21 cellular contexts compared by ENCODE assay signal in genomic region chr5:156896545-156896944, GRCh38. TPM values are rescaled to one million over a fixed set of nuclear protein-coding genes. Genes with fewer than 3 reads are reported as not detected.
"Had no signal": no experiment of that assay in that cellular context is flagged by ENCODE, and none has a peak within 500 bp of the region (broad histone marks: within the 10 kb centered on the region; RNA-seq: fewer than 3 reads in every experiment).

No MANE protein-coding gene starts in this region.

- H3K36me3 ChIP-seq: heart left ventricle, neutrophil, pancreas, stomach, vagina had no signal

- H3K27me3 ChIP-seq: heart left ventricle, neutrophil, pancreas, stomach, vagina had no signal

- H3K4me1 ChIP-seq: heart left ventricle, pancreas, stomach, vagina had no signal

- H3K9me3 ChIP-seq: heart left ventricle, neutrophil, pancreas, stomach, vagina had no signal

- H3K4me3 ChIP-seq: heart left ventricle, pancreas, stomach, vagina had no signal

- ATAC-seq: activated CD8-positive, alpha-beta memory T cell treated with anti-CD3 and anti-CD28 coated beads, Interleukin-2, amount 10 ng/mL, durations not matched to agents 7 days and 5 days; heart left ventricle; naive thymus-derived CD8-positive, alpha-beta T cell; pancreas; sciatic nerve; stimulated activated effector memory CD8-positive, alpha-beta T cell treated with anti-CD3 and anti-CD28 coated beads, Interleukin-12 subunit alpha, Interleukin-12 subunit beta, amount 100 ng/mL, for 72 hours had no signal

- DNase-seq: activated B cell treated with CpG ODN at 0.5 μM for 24 hours; activated CD4-positive, alpha-beta memory T cell treated with anti-CD3 and anti-CD28 coated beads, Interleukin-2, amount 10 ng/mL, durations not matched to agents 7 days and 5 days; activated CD4-positive, alpha-beta T cell treated with anti-CD3 and anti-CD28 coated beads for 4 hours; activated CD8-positive, alpha-beta memory T cell treated with anti-CD3 and anti-CD28 coated beads, Interleukin-2, amount 10 ng/mL, durations not matched to agents 7 days and 5 days; amniotic stem cell; caudate nucleus; endodermal cell; heart left ventricle; immature natural killer cell; naive thymus-derived CD8-positive, alpha-beta T cell; pancreas; stimulated activated CD4-positive, alpha-beta T cell treated with anti-CD3 and anti-CD28 coated beads, Interleukin-4, amount 100 ng/mL, for 24 hours; stomach; T-helper 2 cell had no signal

- H3K27ac ChIP-seq: heart left ventricle, neutrophil, pancreas, stomach, vagina had no signal

RNA-seq across cellular contexts. Expression of gene PPP1R2B, which starts 46.5 kb away (rescaled TPM):
- total RNA-seq: activated CD4-positive, alpha-beta memory T cell treated with anti-CD3 and anti-CD28 coated beads, Interleukin-2, amount 10 ng/mL, durations not matched to agents 7 days and 5 days; activated CD8-positive, alpha-beta memory T cell treated with anti-CD3 and anti-CD28 coated beads, Interleukin-2, amount 10 ng/mL, durations not matched to agents 7 days and 5 days; endodermal cell; frontal cortex; heart left ventricle; liver; sciatic nerve; stomach; temporal lobe; vagina had no signal
